ENCODE assay signal across 8 cellular contexts in the genomic region with DNA sequence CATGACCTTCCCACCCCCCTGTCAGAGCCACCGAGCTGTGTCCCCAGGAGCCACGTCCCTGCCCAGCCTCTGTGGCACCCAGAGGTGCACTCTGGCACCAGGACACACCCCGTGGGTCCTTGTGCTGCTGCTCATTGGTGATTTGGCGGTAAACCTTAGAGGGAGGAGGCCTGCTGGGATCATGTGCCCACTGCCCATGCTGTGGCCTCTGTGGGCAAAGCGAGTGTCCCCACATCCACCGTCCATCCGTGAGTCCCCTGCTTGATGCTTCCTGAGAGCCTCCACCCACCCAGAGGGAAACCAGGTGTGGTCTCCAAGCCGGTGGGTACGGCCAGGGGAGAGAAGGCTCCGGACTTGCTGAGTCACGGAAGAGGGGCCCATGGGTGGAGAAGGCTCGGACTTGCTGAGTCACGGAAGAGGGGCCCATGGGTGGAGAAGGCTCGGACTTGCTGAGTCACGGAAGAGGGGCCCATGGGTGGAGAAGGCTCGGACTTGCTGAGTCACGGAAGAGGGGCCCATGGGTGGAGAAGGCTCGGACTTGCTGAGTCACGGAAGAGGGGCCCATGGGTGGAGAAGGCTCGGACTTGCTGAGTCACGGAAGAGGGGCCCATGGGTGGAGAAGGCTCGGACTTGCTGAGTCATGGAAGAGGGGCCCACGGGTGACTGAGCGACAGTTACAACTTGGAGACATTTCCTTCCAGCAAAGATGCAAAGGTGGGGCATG. TPM values are rescaled to one million over a fixed set of nuclear protein-coding genes. Genes with fewer than 3 reads are reported as not detected.
DNase-seq lines count a peak whose midpoint lies in the region; ATAC-seq and TF ChIP-seq lines count a peak whose summit lies in the region.
"Not testable (repeated sequence)": the region's sequence is repeated elsewhere in the genome, so short reads cannot be mapped to it uniquely, and the experiment has no call there.

No MANE protein-coding gene starts in this region.

- peak overlapping the region; percentile 63 for H3K9ac ChIP-seq in HCT116 (ENCODE audit: low read length)
- peak overlapping the region; percentile 99 for H3K9ac ChIP-seq in PC-3 (ENCODE audit: low read length)

- H3K79me2 ChIP-seq in HCT116 (ENCODE audit: insufficient read depth, low read length); PC-3 (ENCODE audit: low read length); osteoblast (ENCODE audit: insufficient read depth, low read length): not testable (repeated sequence)

- not testable (repeated sequence) for TF ChIP-seq POLR2A in HCT116 (IDR thresholded peaks at IDR 0.05; ENCODE audit: borderline replicate concordance, extremely low read depth, insufficient read depth, insufficient read length); suprapubic skin (IDR thresholded peaks at IDR 0.05)

- H3K4me1 ChIP-seq in HCT116 (ENCODE audit: control insufficient read depth in 1 of 2, insufficient read depth in 2 of 2, low read length in 2 of 2) (peaks cover 30 to 55% of the 10 kb centered on the region in 2 experiments), PC-3 (ENCODE audit: insufficient read depth, low read length) (peaks cover 27% of the 10 kb centered on the region), osteoblast (ENCODE audit: insufficient read depth, low read length) (peaks cover 35% of the 10 kb centered on the region), suprapubic skin (peaks cover 17% of the 10 kb centered on the region)

- not testable (repeated sequence) for TF ChIP-seq RAD21 in HCT116 (IDR thresholded peaks at IDR 0.05; ENCODE audit: low read depth)

- RAD21 ChIA-PET in HCT116 (lab: Charles Lee; ENCODE audit: low non-redundant PET in 1 of 2, low total read pairs in 2 of 2, uncharacterized antibody in 2 of 2, unreplicated experiment in 2 of 2), result not testable (repeated sequence)

- H3K4me3 ChIP-seq in HCT116 (replicated peaks in 1 of 2; ENCODE audit: low read depth in 1 of 2, low read length in 2 of 2) (peak overlapping the region; percentile 35 to 48), PC-3 (ENCODE audit: low read length) (0 out of 2 replicates have a peak overlapping the region, but pooled peaks have one; percentile 35), brain microvascular endothelial cell (ENCODE audit: low read depth, low read length) (peak overlapping the region; percentile 32), osteoblast (ENCODE audit: insufficient read depth, low read length) (peak overlapping the region; percentile 49), suprapubic skin (peak overlapping the region; percentile 5)

- not testable (repeated sequence) for H3K9me3 ChIP-seq in HCT116 (ENCODE audit: control insufficient read depth in 1 of 2, insufficient read depth in 1 of 2, low read depth in 1 of 2, low read length in 2 of 2); PC-3 (ENCODE audit: low read length); osteoblast (ENCODE audit: low read depth, low read length); suprapubic skin

- ATAC-seq in HCT116, result peak; percentile 57
- peak; percentile 17 for ATAC-seq in PC-3

- H4K20me1 ChIP-seq in HCT116 (ENCODE audit: insufficient read depth); PC-3 (ENCODE audit: low read length); osteoblast (ENCODE audit: insufficient read depth, low read length): not testable (repeated sequence)

- H3K9me2 ChIP-seq in HCT116 (ENCODE audit: insufficient read depth); PC-3 (replicated peaks; ENCODE audit: low read length): not testable (repeated sequence)

- in situ Hi-C loops in brain microvascular endothelial cell (cut with HindIII; ENCODE audit: low pct_ligation_motif_present, low sequenced_read_pairs), result not testable (repeated sequence)

- CTCF ChIA-PET in HCT116 (lab: Charles Lee), result interaction anchor here (1.2 kb wide), 1 partner anchor 46 kb away, joined by 3 read pairs; no protein-coding TSS in a partner anchor
- CTCF ChIA-PET in PC-3 (lab: Charles Lee), result not testable (repeated sequence)

- not testable (repeated sequence) for H3K27me3 ChIP-seq in HCT116 (ENCODE audit: insufficient read depth, low read length); PC-3 (ENCODE audit: low read length); brain microvascular endothelial cell (replicated peaks); osteoblast (ENCODE audit: insufficient read depth, low read length); suprapubic skin

- H3K4me2 ChIP-seq in HCT116 (ENCODE audit: low read length) (peak overlapping the region; percentile 74), PC-3 (ENCODE audit: low read length) (peak overlapping the region; percentile 71), osteoblast (ENCODE audit: insufficient read depth, low read length) (peak overlapping the region; percentile 66)

- not testable (repeated sequence) for BruUV-seq in HCT116 (replicated peaks; lab: Mats Ljungman, UMichigan); PC-3 (replicated peaks; lab: Mats Ljungman, UMichigan)

- H2AFZ ChIP-seq in HCT116 (ENCODE audit: low read depth, low read length, poor library complexity, severe bottlenecking) (peak overlapping the region; percentile 19), osteoblast (ENCODE audit: low read length) (peak overlapping the region; percentile 61)
- not testable (repeated sequence) for H2AFZ ChIP-seq in PC-3 (ENCODE audit: low read length)

- POLR2A ChIA-PET in HCT116 (lab: Charles Lee); PC-3 (lab: Charles Lee; ENCODE audit: unreplicated experiment): not testable (repeated sequence)

- not testable (repeated sequence) for TF ChIP-seq CTCF in HCT116 (IDR thresholded peaks at IDR 0.05 in 2 of 3, conservative IDR thresholded peaks at IDR 0.05 in 1 of 3; ENCODE audit: borderline replicate concordance in 1 of 3, insufficient read depth in 1 of 3, low read depth in 2 of 3, low read length in 2 of 3); PC-3 (conservative IDR thresholded peaks at IDR 0.05; ENCODE audit: low read depth, low read length); brain microvascular endothelial cell (IDR thresholded peaks at IDR 0.05; ENCODE audit: low read depth, low read length, missing control alignments); osteoblast (IDR thresholded peaks at IDR 0.05; ENCODE audit: extremely low read depth, low read depth, low read length); suprapubic skin (IDR thresholded peaks at IDR 0.05)

- not testable (repeated sequence) for H3K36me3 ChIP-seq in HCT116 (ENCODE audit: control insufficient read depth in 1 of 2, insufficient read depth in 2 of 2, low read length in 2 of 2); PC-3 (ENCODE audit: low read depth, low read length); brain microvascular endothelial cell (replicated peaks); osteoblast (ENCODE audit: insufficient read depth, low read length); suprapubic skin

- H3K27ac ChIP-seq in HCT116 (ENCODE audit: low read depth, low read length) (peak overlapping the region; percentile 97), PC-3 (ENCODE audit: low read length) (peak overlapping the region; percentile 100), brain microvascular endothelial cell (peak overlapping the region; percentile 98), osteoblast (ENCODE audit: low read depth, low read length) (peak overlapping the region; percentile 100), suprapubic skin (peak overlapping the region; percentile 22)

- not testable (repeated sequence) for H3F3A ChIP-seq in PC-3 (ENCODE audit: low read length, unreplicated experiment)

- not testable (repeated sequence) for TF ChIP-seq EP300 in suprapubic skin (IDR thresholded peaks at IDR 0.05)

- DNase-seq in AG20443 (ENCODE audit: low spot score) (peak; percentile 36), HCT116 (ENCODE audit: low read depth, low spot score) (peak; percentile 33), PC-3 (peak; percentile 52), brain microvascular endothelial cell (peak; percentile 51), fibroblast of peridontal ligament (ENCODE audit: extremely low read depth) (peak; percentile 76), osteoblast (ENCODE audit: insufficient read length, low spot score, missing footprints) (peak; percentile 86)
- peak; percentile 24 to 38 for DNase-seq in activated CD4-positive, alpha-beta T cell treated with anti-CD3 and anti-CD28 coated beads, Interleukin-2, amount 50 U/mL, for 48 hours
- DNase-seq in suprapubic skin (ENCODE audit: low spot score in 2 of 2), result not testable (repeated sequence)

- WGBS in suprapubic skin, result 80% methylated on average over 2 of the region's 24 CpGs

- intact Hi-C loops in HCT116 (cut with micrococcal nuclease), result not testable (repeated sequence)
- intact Hi-C loops in PC-3 (cut with micrococcal nuclease), result loop anchor here (5.0 to 10.0 kb wide), 2 partner anchors 52 to 91 kb away; partner anchors contain the start of gene ZNF469

TF ChIP-seq in HCT116, 20 proteins besides CTCF, POLR2A, EP300 and RAD21:
- TF ChIP-seq ZFX (IDR thresholded peaks at IDR 0.05), result 0 out of 2 replicates have a peak, but pooled peaks have one; percentile 5
- TF ChIP-seq TCF7L2 (IDR thresholded peaks at IDR 0.05; ENCODE audit: borderline replicate concordance, extremely low read depth, insufficient read depth, insufficient read length), result peak; percentile 14

RNA-seq across cellular contexts. Expression of gene ZNF469, which starts 49.7 kb away (rescaled TPM):
- total RNA-seq in HCT116 (2021; ENCODE audit: unreplicated experiment) (5.9 TPM), PC-3 (2014; rRNA removed) (3.1 and 5.8 TPM in 2 replicates), osteoblast (5.3 and 8.3 TPM in 2 replicates), suprapubic skin (under 1 TPM; 0.24 to 0.55 (median 0.41) TPM)
- 2.1 and 2.4 TPM in 2 replicates for polyA plus RNA-seq in HCT116 (2012)

Comparison
In these comparisons a context has a peak if more than half of its experiments do, and no peak if none do; other contexts are left out.
1. H3K27ac ChIP-seq: peak in every context shown above with its lines; median percentile 100 in PC-3; 100 in osteoblast; 98 in brain microvascular endothelial cell; 97 in HCT116; 22 in suprapubic skin.